34 cellular contexts compared by ENCODE assay signal in the genomic region with DNA sequence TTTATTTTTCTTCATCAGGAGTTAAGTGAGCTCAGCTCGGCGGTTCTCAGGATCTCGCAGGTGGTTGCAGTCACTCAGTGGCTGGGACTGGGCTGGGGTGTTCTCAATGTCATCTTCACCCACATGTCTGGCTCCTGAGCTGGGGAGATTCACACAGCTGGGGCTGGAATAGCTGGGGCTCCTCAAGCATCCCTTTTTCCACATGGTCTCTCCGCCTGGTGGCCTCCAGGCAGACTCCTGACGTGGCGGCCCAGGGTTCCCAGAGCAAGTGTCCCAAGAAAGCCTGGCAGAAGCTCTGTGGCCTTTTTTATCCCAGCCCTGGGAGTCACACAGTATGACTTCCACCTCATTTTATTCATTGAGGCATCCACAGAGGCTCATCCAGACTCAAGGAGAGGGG.
"Had no signal": no experiment of that assay in that cellular context is flagged by ENCODE, and none has a peak within 500 bp of the region (broad histone marks: within the 10 kb centered on the region; RNA-seq: fewer than 3 reads in every experiment).

No MANE protein-coding gene starts in this region.

- FAIRE-seq: astrocyte, bronchial epithelial cell had no signal

- ATAC-seq: activated naive CD4-positive, alpha-beta T cell treated with anti-CD3 and anti-CD28 coated beads, Interleukin-2, amount 50 U/mL, for 72 hours; activated naive CD8-positive, alpha-beta T cell treated with anti-CD3 and anti-CD28 coated beads, Interleukin-2, amount 50 U/mL, for 24 hours; activated T-cell treated with anti-CD3 and anti-CD28 coated beads, Interleukin-2, amount 50 U/mL, for 4 hours; activated T-cell treated with anti-CD3 and anti-CD28 coated beads, Interleukin-2, amount 50 U/mL, for 72 hours; activated T-helper 17 cell treated with anti-CD3 and anti-CD28 coated beads, Interleukin-2, amount 50 U/mL, for 72 hours; body of pancreas had no signal

- H3K4me1 ChIP-seq: adrenal gland, ascending aorta, body of pancreas, breast epithelium had no signal

- H3K27ac ChIP-seq: adrenal gland, ascending aorta, body of pancreas, brain microvascular endothelial cell, breast epithelium, cardiac muscle cell had no signal

- H3K4me3 ChIP-seq: adrenal gland, ascending aorta, body of pancreas, breast epithelium, cardiac muscle cell had no signal

- H3K27me3 ChIP-seq: adrenal gland, ascending aorta, body of pancreas, brain microvascular endothelial cell, cardiac muscle cell had no signal

- DNase-seq: activated effector memory CD4-positive, alpha-beta T cell treated with anti-CD3 and anti-CD28 coated beads, Interleukin-2, amount 50 U/mL, for 16 hours; activated effector memory CD4-positive, alpha-beta T cell treated with Interleukin-2 at 50 U/mL for 16 hours; activated gamma-delta T cell; activated gamma-delta T cell treated with Interleukin-2 at 50 U/mL for 16 hours; activated naive CD4-positive, alpha-beta T cell; activated naive CD4-positive, alpha-beta T cell treated with anti-CD3 and anti-CD28 coated beads for 36 hours; activated naive CD4-positive, alpha-beta T cell treated with anti-CD3 and anti-CD28 coated beads, Interleukin-2, amount 10 ng/mL, durations not matched to agents 7 days and 5 days; activated naive CD4-positive, alpha-beta T cell treated with anti-CD3 and anti-CD28 coated beads, Interleukin-2, amount 50 U/mL, for 16 hours; activated naive CD4-positive, alpha-beta T cell treated with Interleukin-2 at 50 U/mL for 16 hours; activated naive CD8-positive, alpha-beta T cell treated with anti-CD3 and anti-CD28 coated beads for 36 hours; activated naive CD8-positive, alpha-beta T cell treated with anti-CD3 and anti-CD28 coated beads, Interleukin-2, amount 10 ng/mL, durations not matched to agents 7 days and 5 days; activated naive CD8-positive, alpha-beta T cell treated with anti-CD3 and anti-CD28 coated beads, Interleukin-2, amount 50 U/mL, for 24 hours; activated T-cell treated with anti-CD3 and anti-CD28 coated beads, Interleukin-2, amount 50 U/mL, for 1 hour; activated T-cell treated with anti-CD3 and anti-CD28 coated beads, Interleukin-2, amount 50 U/mL, for 24 hours; activated T-cell treated with anti-CD3 and anti-CD28 coated beads, Interleukin-2, amount 50 U/mL, for 4 hours; activated T-cell treated with anti-CD3 and anti-CD28 coated beads, Interleukin-2, amount 50 U/mL, for 48 hours; activated T-cell treated with anti-CD3 and anti-CD28 coated beads, Interleukin-2, amount 50 U/mL, for 72 hours; adrenal gland; amniotic stem cell; amygdala; anterior cingulate cortex; aorta; body of pancreas; brain microvascular endothelial cell; caudate nucleus; central memory CD4-positive, alpha-beta T cell; cerebellar nuclear complex had no signal

- H3K9me3 ChIP-seq: adrenal gland, ascending aorta, body of pancreas, breast epithelium had no signal

- H3K36me3 ChIP-seq: adrenal gland, ascending aorta, brain microvascular endothelial cell, breast epithelium, cardiac muscle cell had no signal
